Comparison of ENCODE assay signal across 1 cellular context in the genomic region with DNA sequence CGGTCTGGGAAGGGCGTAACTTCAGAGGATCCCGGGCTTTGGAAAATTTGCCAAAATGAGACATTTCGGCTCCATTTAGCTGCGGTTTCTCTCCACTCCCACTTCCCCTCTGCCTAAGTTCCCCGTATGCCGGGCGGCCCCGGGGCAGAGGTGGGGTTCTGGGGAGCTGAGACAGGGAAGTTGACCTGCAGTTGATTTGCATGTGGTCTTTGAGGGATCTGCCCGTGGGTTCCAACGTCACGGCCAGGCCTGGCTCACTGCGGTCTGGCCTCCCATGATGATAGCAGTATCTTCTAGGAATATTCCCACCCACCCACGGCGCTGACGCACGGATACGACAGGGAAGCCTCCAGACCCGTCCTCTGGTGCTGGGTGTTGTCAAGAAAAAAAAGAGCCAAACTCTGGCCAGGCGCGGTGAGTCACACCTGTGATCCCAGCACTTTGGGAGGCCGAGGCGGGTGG.
TF ChIP-seq lines count a peak whose summit lies in the region.

No MANE protein-coding gene starts in this region.

TF ChIP-seq in GM12878, 131 proteins besides CTCF, POLR2A, EP300 and RAD21 (continued from another document and continues in another):
- TF ChIP-seq NFIC (IDR thresholded peaks at IDR 0.05; ENCODE audit: low read depth, low read length) (peak; percentile 81), ZNF207 (IDR thresholded peaks at IDR 0.05; ENCODE audit: borderline replicate concordance) (no peak), MTA2 (IDR thresholded peaks at IDR 0.05; ENCODE audit: low read depth) (peak; percentile 65; the same call in 1 of the 2 replicates), JUNB (IDR thresholded peaks at IDR 0.05) (no peak), RCOR1 (conservative IDR thresholded peaks at IDR 0.05; ENCODE audit: low read depth, low read length) (no peak), CBX3 (IDR thresholded peaks at IDR 0.05; ENCODE audit: borderline replicate concordance, low read depth) (no peak), CEBPB (IDR thresholded peaks at IDR 0.05; ENCODE audit: borderline replicate concordance in 1 of 2, low read depth in 2 of 2, low read length in 2 of 2) (no peak), RAD51 (IDR thresholded peaks at IDR 0.05) (no peak), TARDBP (IDR thresholded peaks at IDR 0.05; ENCODE audit: borderline replicate concordance) (no peak), YBX1 (IDR thresholded peaks at IDR 0.05) (no peak), WRNIP1 (IDR thresholded peaks at IDR 0.05; ENCODE audit: borderline replicate concordance, low read depth, low read length) (no peak), NR2C2 (IDR thresholded peaks at IDR 0.05; ENCODE audit: borderline replicate concordance, control insufficient read depth, insufficient read length, low read depth) (no peak), EGR1 (IDR thresholded peaks at IDR 0.05; ENCODE audit: borderline replicate concordance in 1 of 2, low read depth in 2 of 2, low read length in 2 of 2) (peak in 1 of 2 experiments; percentile 42; a peak in 1 of 3 replicates), ZSCAN29 (IDR thresholded peaks at IDR 0.05) (no peak), ZNF217 (IDR thresholded peaks at IDR 0.05) (no peak), NR2F1 (conservative IDR thresholded peaks at IDR 0.05) (peak; percentile 67), TCF12 (IDR thresholded peaks at IDR 0.05; ENCODE audit: low read depth, low read length) (no peak), IRF4 (IDR thresholded peaks at IDR 0.05; ENCODE audit: low read depth, low read length) (peak; percentile 62; the same call in 1 of the 2 replicates), JUND (IDR thresholded peaks at IDR 0.05; ENCODE audit: low read depth, low read length) (no peak), POLR2AphosphoS5 (IDR thresholded peaks at IDR 0.05; ENCODE audit: low read length) (no peak), POLR2AphosphoS2 (IDR thresholded peaks at IDR 0.05; ENCODE audit: low read depth, low read length) (no peak), KLF5 (IDR thresholded peaks at IDR 0.05; ENCODE audit: partially characterized antibody) (no peak), POU2F2 (IDR thresholded peaks at IDR 0.05; ENCODE audit: borderline replicate concordance, low read depth, low read length) (peak; percentile 97; the same call in 2 of the 3 replicates), YY1 (IDR thresholded peaks at IDR 0.05; ENCODE audit: low read depth, low read length) (no peak), ZNF622 (IDR thresholded peaks at IDR 0.05) (no peak), RFX5 (IDR thresholded peaks at IDR 0.05; ENCODE audit: low read depth, low read length) (no peak), NBN (IDR thresholded peaks at IDR 0.05) (no peak), SUPT20H (IDR thresholded peaks at IDR 0.05; ENCODE audit: borderline replicate concordance, control insufficient read depth, low read depth, low read length) (no peak), TBL1XR1 (IDR thresholded peaks at IDR 0.05; ENCODE audit: low read depth, low read length) (peak; percentile 68; the same call in 1 of the 2 replicates), BACH1 (IDR thresholded peaks at IDR 0.05; ENCODE audit: borderline replicate concordance) (0 out of 2 replicates have a peak, but pooled peaks have one; percentile 28), PML (IDR thresholded peaks at IDR 0.05; ENCODE audit: low read length) (no peak), MEF2B (IDR thresholded peaks at IDR 0.05; ENCODE audit: partially characterized antibody, poor library complexity, severe bottlenecking) (peak; percentile 59), SMAD1 (IDR thresholded peaks at IDR 0.05; ENCODE audit: low read depth, partially characterized antibody) (no peak), FOS (IDR thresholded peaks at IDR 0.05; ENCODE audit: borderline replicate concordance, extremely low read depth, insufficient read length) (no peak), HDAC6 (IDR thresholded peaks at IDR 0.05; ENCODE audit: unreplicated experiment) (no peak), SPI1 (IDR thresholded peaks at IDR 0.05; ENCODE audit: borderline replicate concordance, insufficient read depth, low read depth, low read length) (peak; percentile 98), RUNX3 (IDR thresholded peaks at IDR 0.05; ENCODE audit: low read length) (peak; percentile 96), NFXL1 (IDR thresholded peaks at IDR 0.05; ENCODE audit: borderline replicate concordance) (no peak), RELA (IDR thresholded peaks at IDR 0.05; ENCODE audit: borderline replicate concordance, partially characterized antibody) (no peak), ZNF274 (IDR thresholded peaks at IDR 0.05; ENCODE audit: insufficient read depth, insufficient read length) (no peak), HDGF (IDR thresholded peaks at IDR 0.05) (no peak), IKZF1 (conservative IDR thresholded peaks at IDR 0.05) (peak; percentile 97), BRCA1 (IDR thresholded peaks at IDR 0.05; ENCODE audit: low read depth, low read length) (no peak), FOXM1 (IDR thresholded peaks at IDR 0.05; ENCODE audit: low read depth, low read length) (peak; percentile 33; the same call in 1 of the 2 replicates), ETV6 (conservative IDR thresholded peaks at IDR 0.05 in 1 of 2, IDR thresholded peaks at IDR 0.05 in 1 of 2; ENCODE audit: borderline replicate concordance in 1 of 2, low read depth in 1 of 2) (no peak), CHD4 (IDR thresholded peaks at IDR 0.05) (no peak), MEF2A (IDR thresholded peaks at IDR 0.05; ENCODE audit: insufficient read depth, low read depth, low read length) (peak; percentile 64; the same call in 1 of the 2 replicates), CHD2 (IDR thresholded peaks at IDR 0.05; ENCODE audit: borderline replicate concordance, low read depth, low read length) (peak; percentile 36; the same call in 1 of the 2 replicates), FOXK2 (IDR thresholded peaks at IDR 0.05) (no peak)
- TF ChIP-seq, protein P1, sequence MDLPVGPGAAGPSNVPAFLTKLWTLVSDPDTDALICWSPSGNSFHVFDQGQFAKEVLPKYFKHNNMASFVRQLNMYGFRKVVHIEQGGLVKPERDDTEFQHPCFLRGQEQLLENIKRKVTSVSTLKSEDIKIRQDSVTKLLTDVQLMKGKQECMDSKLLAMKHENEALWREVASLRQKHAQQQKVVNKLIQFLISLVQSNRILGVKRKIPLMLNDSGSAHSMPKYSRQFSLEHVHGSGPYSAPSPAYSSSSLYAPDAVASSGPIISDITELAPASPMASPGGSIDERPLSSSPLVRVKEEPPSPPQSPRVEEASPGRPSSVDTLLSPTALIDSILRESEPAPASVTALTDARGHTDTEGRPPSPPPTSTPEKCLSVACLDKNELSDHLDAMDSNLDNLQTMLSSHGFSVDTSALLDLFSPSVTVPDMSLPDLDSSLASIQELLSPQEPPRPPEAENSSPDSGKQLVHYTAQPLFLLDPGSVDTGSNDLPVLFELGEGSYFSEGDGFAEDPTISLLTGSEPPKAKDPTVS (IDR thresholded peaks at IDR 0.05; ENCODE audit: low read depth, low read length): no peak
- TF ChIP-seq, protein P2, sequence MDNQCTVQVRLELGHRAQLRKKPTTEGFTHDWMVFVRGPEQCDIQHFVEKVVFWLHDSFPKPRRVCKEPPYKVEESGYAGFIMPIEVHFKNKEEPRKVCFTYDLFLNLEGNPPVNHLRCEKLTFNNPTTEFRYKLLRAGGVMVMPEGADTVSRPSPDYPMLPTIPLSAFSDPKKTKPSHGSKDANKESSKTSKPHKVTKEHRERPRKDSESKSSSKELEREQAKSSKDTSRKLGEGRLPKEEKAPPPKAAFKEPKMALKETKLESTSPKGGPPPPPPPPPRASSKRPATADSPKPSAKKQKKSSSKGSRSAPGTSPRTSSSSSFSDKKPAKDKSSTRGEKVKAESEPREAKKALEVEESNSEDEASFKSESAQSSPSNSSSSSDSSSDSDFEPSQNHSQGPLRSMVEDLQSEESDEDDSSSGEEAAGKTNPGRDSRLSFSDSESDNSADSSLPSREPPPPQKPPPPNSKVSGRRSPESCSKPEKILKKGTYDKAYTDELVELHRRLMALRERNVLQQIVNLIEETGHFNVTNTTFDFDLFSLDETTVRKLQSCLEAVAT (IDR thresholded peaks at IDR 0.05): 0 out of 2 replicates have a peak, but pooled peaks have one; percentile 49
- TF ChIP-seq, protein P3, sequence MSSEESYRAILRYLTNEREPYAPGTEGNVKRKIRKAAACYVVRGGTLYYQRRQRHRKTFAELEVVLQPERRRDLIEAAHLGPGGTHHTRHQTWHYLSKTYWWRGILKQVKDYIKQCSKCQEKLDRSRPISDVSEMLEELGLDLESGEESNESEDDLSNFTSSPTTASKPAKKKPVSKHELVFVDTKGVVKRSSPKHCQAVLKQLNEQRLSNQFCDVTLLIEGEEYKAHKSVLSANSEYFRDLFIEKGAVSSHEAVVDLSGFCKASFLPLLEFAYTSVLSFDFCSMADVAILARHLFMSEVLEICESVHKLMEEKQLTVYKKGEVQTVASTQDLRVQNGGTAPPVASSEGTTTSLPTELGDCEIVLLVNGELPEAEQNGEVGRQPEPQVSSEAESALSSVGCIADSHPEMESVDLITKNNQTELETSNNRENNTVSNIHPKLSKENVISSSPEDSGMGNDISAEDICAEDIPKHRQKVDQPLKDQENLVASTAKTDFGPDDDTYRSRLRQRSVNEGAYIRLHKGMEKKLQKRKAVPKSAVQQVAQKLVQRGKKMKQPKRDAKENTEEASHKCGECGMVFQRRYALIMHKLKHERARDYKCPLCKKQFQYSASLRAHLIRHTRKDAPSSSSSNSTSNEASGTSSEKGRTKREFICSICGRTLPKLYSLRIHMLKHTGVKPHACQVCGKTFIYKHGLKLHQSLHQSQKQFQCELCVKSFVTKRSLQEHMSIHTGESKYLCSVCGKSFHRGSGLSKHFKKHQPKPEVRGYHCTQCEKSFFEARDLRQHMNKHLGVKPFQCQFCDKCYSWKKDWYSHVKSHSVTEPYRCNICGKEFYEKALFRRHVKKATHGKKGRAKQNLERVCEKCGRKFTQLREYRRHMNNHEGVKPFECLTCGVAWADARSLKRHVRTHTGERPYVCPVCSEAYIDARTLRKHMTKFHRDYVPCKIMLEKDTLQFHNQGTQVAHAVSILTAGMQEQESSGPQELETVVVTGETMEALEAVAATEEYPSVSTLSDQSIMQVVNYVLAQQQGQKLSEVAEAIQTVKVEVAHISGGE (CRISPR knock-in tag; IDR thresholded peaks at IDR 0.05): no peak
- TF ChIP-seq, protein P4, sequence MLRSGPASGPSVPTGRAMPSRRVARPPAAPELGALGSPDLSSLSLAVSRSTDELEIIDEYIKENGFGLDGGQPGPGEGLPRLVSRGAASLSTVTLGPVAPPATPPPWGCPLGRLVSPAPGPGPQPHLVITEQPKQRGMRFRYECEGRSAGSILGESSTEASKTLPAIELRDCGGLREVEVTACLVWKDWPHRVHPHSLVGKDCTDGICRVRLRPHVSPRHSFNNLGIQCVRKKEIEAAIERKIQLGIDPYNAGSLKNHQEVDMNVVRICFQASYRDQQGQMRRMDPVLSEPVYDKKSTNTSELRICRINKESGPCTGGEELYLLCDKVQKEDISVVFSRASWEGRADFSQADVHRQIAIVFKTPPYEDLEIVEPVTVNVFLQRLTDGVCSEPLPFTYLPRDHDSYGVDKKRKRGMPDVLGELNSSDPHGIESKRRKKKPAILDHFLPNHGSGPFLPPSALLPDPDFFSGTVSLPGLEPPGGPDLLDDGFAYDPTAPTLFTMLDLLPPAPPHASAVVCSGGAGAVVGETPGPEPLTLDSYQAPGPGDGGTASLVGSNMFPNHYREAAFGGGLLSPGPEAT (IDR thresholded peaks at IDR 0.05; ENCODE audit: low read depth): peak; percentile 78
- TF ChIP-seq, protein P5, sequence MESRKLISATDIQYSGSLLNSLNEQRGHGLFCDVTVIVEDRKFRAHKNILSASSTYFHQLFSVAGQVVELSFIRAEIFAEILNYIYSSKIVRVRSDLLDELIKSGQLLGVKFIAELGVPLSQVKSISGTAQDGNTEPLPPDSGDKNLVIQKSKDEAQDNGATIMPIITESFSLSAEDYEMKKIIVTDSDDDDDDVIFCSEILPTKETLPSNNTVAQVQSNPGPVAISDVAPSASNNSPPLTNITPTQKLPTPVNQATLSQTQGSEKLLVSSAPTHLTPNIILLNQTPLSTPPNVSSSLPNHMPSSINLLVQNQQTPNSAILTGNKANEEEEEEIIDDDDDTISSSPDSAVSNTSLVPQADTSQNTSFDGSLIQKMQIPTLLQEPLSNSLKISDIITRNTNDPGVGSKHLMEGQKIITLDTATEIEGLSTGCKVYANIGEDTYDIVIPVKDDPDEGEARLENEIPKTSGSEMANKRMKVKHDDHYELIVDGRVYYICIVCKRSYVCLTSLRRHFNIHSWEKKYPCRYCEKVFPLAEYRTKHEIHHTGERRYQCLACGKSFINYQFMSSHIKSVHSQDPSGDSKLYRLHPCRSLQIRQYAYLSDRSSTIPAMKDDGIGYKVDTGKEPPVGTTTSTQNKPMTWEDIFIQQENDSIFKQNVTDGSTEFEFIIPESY (IDR thresholded peaks at IDR 0.05): no peak
- TF ChIP-seq, protein P6, sequence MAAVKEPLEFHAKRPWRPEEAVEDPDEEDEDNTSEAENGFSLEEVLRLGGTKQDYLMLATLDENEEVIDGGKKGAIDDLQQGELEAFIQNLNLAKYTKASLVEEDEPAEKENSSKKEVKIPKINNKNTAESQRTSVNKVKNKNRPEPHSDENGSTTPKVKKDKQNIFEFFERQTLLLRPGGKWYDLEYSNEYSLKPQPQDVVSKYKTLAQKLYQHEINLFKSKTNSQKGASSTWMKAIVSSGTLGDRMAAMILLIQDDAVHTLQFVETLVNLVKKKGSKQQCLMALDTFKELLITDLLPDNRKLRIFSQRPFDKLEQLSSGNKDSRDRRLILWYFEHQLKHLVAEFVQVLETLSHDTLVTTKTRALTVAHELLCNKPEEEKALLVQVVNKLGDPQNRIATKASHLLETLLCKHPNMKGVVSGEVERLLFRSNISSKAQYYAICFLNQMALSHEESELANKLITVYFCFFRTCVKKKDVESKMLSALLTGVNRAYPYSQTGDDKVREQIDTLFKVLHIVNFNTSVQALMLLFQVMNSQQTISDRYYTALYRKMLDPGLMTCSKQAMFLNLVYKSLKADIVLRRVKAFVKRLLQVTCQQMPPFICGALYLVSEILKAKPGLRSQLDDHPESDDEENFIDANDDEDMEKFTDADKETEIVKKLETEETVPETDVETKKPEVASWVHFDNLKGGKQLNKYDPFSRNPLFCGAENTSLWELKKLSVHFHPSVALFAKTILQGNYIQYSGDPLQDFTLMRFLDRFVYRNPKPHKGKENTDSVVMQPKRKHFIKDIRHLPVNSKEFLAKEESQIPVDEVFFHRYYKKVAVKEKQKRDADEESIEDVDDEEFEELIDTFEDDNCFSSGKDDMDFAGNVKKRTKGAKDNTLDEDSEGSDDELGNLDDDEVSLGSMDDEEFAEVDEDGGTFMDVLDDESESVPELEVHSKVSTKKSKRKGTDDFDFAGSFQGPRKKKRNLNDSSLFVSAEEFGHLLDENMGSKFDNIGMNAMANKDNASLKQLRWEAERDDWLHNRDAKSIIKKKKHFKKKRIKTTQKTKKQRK (IDR thresholded peaks at IDR 0.05; ENCODE audit: low read depth, low read length): no peak
- TF ChIP-seq, protein P7, sequence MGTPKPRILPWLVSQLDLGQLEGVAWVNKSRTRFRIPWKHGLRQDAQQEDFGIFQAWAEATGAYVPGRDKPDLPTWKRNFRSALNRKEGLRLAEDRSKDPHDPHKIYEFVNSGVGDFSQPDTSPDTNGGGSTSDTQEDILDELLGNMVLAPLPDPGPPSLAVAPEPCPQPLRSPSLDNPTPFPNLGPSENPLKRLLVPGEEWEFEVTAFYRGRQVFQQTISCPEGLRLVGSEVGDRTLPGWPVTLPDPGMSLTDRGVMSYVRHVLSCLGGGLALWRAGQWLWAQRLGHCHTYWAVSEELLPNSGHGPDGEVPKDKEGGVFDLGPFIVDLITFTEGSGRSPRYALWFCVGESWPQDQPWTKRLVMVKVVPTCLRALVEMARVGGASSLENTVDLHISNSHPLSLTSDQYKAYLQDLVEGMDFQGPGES (IDR thresholded peaks at IDR 0.05): no peak
